ENCODE assay signal across 9 cellular contexts in the genomic region with DNA sequence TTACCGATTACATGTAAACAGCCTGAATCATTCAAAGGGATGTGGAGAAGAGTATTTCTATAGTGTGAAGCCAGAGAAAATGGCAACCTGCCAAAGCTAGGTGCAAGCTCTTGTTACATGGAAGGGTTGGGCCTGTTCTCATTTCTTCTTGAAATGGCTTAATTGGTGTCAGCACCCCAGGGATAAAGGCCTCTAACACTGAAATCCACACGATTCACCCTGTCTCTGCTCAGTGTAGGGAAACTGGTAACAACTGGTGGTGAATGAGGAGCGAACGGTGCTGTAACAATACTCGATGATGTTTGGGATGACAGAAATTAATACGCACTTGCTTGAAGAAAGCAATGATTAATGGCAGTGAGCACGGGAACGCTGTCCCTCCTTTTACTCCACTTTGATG. TPM values are rescaled to one million over a fixed set of nuclear protein-coding genes. Genes with fewer than 3 reads are reported as not detected.
A peak's percentile ranks its signal among the peaks of the same experiment; 100 is the strongest.
DNase-seq lines count a peak whose midpoint lies in the region; ATAC-seq, FAIRE-seq and TF ChIP-seq lines count a peak whose summit lies in the region.
"Had no signal": no experiment of that assay in that cellular context is flagged by ENCODE, and none has a peak within 500 bp of the region (broad histone marks: within the 10 kb centered on the region; RNA-seq: fewer than 3 reads in every experiment).

No MANE protein-coding gene starts in this region.

- H3K27me3 Mint-ChIP-seq in activated CD4-positive, alpha-beta memory T cell treated with anti-CD3 and anti-CD28 coated beads, Interleukin-2, amount 10 ng/mL, durations not matched to agents 7 days and 5 days: no peaks in the 10 kb centered on the region

- DNase-seq in ELF-1 (ENCODE audit: low read depth, low spot score): peak; percentile 18
- DNase-seq in NCI-H1930 (lab: John Stamatoyannopoulos, UW): peak; percentile 97 to 98
- peak; percentile 17 for DNase-seq in SK-N-SH
- DNase-seq in activated CD4-positive, alpha-beta T cell treated with anti-CD3 and anti-CD28 coated beads for 4 hours: no peak
- no peak for DNase-seq in activated CD4-positive, alpha-beta memory T cell treated with anti-CD3 and anti-CD28 coated beads, Interleukin-2, amount 10 ng/mL, durations not matched to agents 7 days and 5 days

- peak overlapping the region; percentile 56 for H3K4me2 ChIP-seq in SK-N-SH

- H3K4me3 ChIP-seq in SK-N-SH (ENCODE audit: low read depth in 2 of 2, low read length in 1 of 2): peak overlapping the region; percentile 4 to 6; a peak in 1 of 4 replicates
- H3K4me3 ChIP-seq: skin epidermis had no signal

- H3K27ac ChIP-seq in SK-N-SH (ENCODE audit: low read depth in 2 of 2, low read length in 1 of 2): peak overlapping the region; percentile 53 to 86
- H3K27ac ChIP-seq: skin epidermis had no signal

- no peak for TF ChIP-seq EP300 in SK-N-SH (IDR thresholded peaks at IDR 0.05; ENCODE audit: borderline replicate concordance in 1 of 2, low read depth in 1 of 2, low read length in 1 of 2)

- H3K79me2 ChIP-seq in SK-N-SH (ENCODE audit: insufficient read depth): peaks cover 100% of the 10 kb centered on the region

- TF ChIP-seq CTCF in SK-N-SH (IDR thresholded peaks at IDR 0.05): no peak

- no peak for TF ChIP-seq RAD21 in SK-N-SH (IDR thresholded peaks at IDR 0.05; ENCODE audit: low read length)

- peaks cover 26 to 45% of the 10 kb centered on the region in 2 experiments; a peak in 3 of 4 replicates for H3K4me1 ChIP-seq in SK-N-SH (ENCODE audit: control insufficient read depth in 1 of 2, insufficient read depth in 2 of 2, low read depth in 1 of 2, low read length in 1 of 2)

- H3K36me3 Mint-ChIP-seq in activated CD4-positive, alpha-beta memory T cell treated with anti-CD3 and anti-CD28 coated beads, Interleukin-2, amount 10 ng/mL, durations not matched to agents 7 days and 5 days (ENCODE audit: low read depth): no peaks in the 10 kb centered on the region

- FAIRE-seq in islet of Langerhans (lab: Jason Lieb, UNC): peak; percentile 81

- peaks cover 17 to 30% of the 10 kb centered on the region in 2 experiments for H3K36me3 ChIP-seq in SK-N-SH (replicated peaks in 1 of 2; ENCODE audit: control insufficient read depth in 1 of 2, insufficient read depth in 2 of 2, low read length in 1 of 2)

- H3K4me1 Mint-ChIP-seq in activated CD4-positive, alpha-beta memory T cell treated with anti-CD3 and anti-CD28 coated beads, Interleukin-2, amount 10 ng/mL, durations not matched to agents 7 days and 5 days: peaks cover 9% of the 10 kb centered on the region

- WGBS in SK-N-SH (ENCODE audit: low lambda C conversion rate): 43% methylated on average over 8 of the region's 8 CpGs

- H3K27me3 ChIP-seq in SK-N-SH (ENCODE audit: insufficient read depth): no peaks in the 10 kb centered on the region

- POLR2A ChIA-PET in SK-N-SH (lab: Yijun Ruan, JAX): no interaction called here
- POLR2A ChIA-PET in activated CD4-positive, alpha-beta memory T cell treated with anti-CD3 and anti-CD28 coated beads, Interleukin-2, amount 10 ng/mL, durations not matched to agents 7 days and 5 days (lab: Charles Lee): no interaction called here

- H3K9ac ChIP-seq in SK-N-SH: 0 out of 2 replicates have a peak overlapping the region, but pooled peaks have one; percentile 2

- no peak overlapping the region for H2AFZ ChIP-seq in SK-N-SH (ENCODE audit: low read depth)

- no peak overlapping the region for H3K27ac Mint-ChIP-seq in activated CD4-positive, alpha-beta memory T cell treated with anti-CD3 and anti-CD28 coated beads, Interleukin-2, amount 10 ng/mL, durations not matched to agents 7 days and 5 days

- CTCF ChIA-PET in SK-N-SH (lab: Yijun Ruan, JAX): interaction anchor here (0.9 to 2.1 kb wide), 5 partner anchors 9 to 356 kb away, joined by 3 to 6 read pairs (median 3); no protein-coding TSS in a partner anchor
- CTCF ChIA-PET in activated CD4-positive, alpha-beta memory T cell treated with anti-CD3 and anti-CD28 coated beads, Interleukin-2, amount 10 ng/mL, durations not matched to agents 7 days and 5 days (lab: Charles Lee): no interaction called here

- ATAC-seq in HG02973 (IDR thresholded peaks at IDR 0.05; ENCODE audit: unreplicated experiment) (no peak), GM19467 (IDR thresholded peaks at IDR 0.05; ENCODE audit: unreplicated experiment) (no peak)

- no peaks in the 10 kb centered on the region for H3K9me3 Mint-ChIP-seq in activated CD4-positive, alpha-beta memory T cell treated with anti-CD3 and anti-CD28 coated beads, Interleukin-2, amount 10 ng/mL, durations not matched to agents 7 days and 5 days

- H4K20me1 ChIP-seq in SK-N-SH (ENCODE audit: insufficient read depth): peaks cover 80% of the 10 kb centered on the region

- H3K9me2 ChIP-seq in SK-N-SH: no peaks in the 10 kb centered on the region

- peaks cover 22% of the 10 kb centered on the region for H3F3A ChIP-seq in SK-N-SH (replicated peaks; ENCODE audit: insufficient read depth)

- no peaks in the 10 kb centered on the region for H3K9me3 ChIP-seq in SK-N-SH

- no peak overlapping the region for H3K4me3 Mint-ChIP-seq in activated CD4-positive, alpha-beta memory T cell treated with anti-CD3 and anti-CD28 coated beads, Interleukin-2, amount 10 ng/mL, durations not matched to agents 7 days and 5 days

TF ChIP-seq in SK-N-SH, 30 proteins besides CTCF, POLR2A, EP300 and RAD21:
- peak; percentile 30; the same call in 1 of the 2 replicates for TF ChIP-seq POLR2AphosphoS5 (IDR thresholded peaks at IDR 0.05; ENCODE audit: low read depth, low read length)
- no peak; the same call in 1 of the 2 replicates for TF ChIP-seq SMC3 (IDR thresholded peaks at IDR 0.05; ENCODE audit: low read depth, low read length)
- TF ChIP-seq NFIC (IDR thresholded peaks at IDR 0.05; ENCODE audit: borderline replicate concordance): peak; percentile 70
- peak; percentile 30; the same call in 1 of the 2 replicates for TF ChIP-seq FOSL2 (IDR thresholded peaks at IDR 0.05; ENCODE audit: borderline replicate concordance, low read depth)
- TF ChIP-seq MXI1 (IDR thresholded peaks at IDR 0.05; ENCODE audit: low read depth, low read length): no peak
- TF ChIP-seq TAF1 (IDR thresholded peaks at IDR 0.05; ENCODE audit: borderline replicate concordance, low read depth, low read length): no peak
- TF ChIP-seq, protein P1, sequence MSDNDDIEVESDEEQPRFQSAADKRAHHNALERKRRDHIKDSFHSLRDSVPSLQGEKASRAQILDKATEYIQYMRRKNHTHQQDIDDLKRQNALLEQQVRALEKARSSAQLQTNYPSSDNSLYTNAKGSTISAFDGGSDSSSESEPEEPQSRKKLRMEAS (IDR thresholded peaks at IDR 0.05; ENCODE audit: low read depth): peak; percentile 43; the same call in 1 of the 2 replicates

RNA-seq across cellular contexts. Expression of gene PBX3, which starts 16.2 kb away (rescaled TPM):
- 73.0 and 87.0 TPM in 2 replicates for polyA plus RNA-seq in SK-N-SH (2012; rRNA removed)
- 89.5 and 93.2 TPM in 2 replicates for polyA plus RNA-seq in SK-N-SH (2012; cell fraction: cytosol; rRNA removed)
- polyA plus RNA-seq in SK-N-SH (2012; cell fraction: nucleus; rRNA removed): 84.3 and 152 TPM in 2 replicates
- 10 to 100 TPM; 15.9 to 16.3 TPM for total RNA-seq in activated CD4-positive, alpha-beta memory T cell treated with anti-CD3 and anti-CD28 coated beads, Interleukin-2, amount 10 ng/mL, durations not matched to agents 7 days and 5 days

RNA-seq across cellular contexts. Expression of gene MAPKAP1, which starts 56.4 kb away (rescaled TPM):
- polyA plus RNA-seq in SK-N-SH (2012; rRNA removed): 97.9 and 117 TPM in 2 replicates
- 102 and 103 TPM in 2 replicates for polyA plus RNA-seq in SK-N-SH (2012; cell fraction: cytosol; rRNA removed)
- polyA plus RNA-seq in SK-N-SH (2012; cell fraction: nucleus; rRNA removed): 81.1 and 148 TPM in 2 replicates
- 10 to 100 TPM; 47.2 to 48.0 TPM for total RNA-seq in activated CD4-positive, alpha-beta memory T cell treated with anti-CD3 and anti-CD28 coated beads, Interleukin-2, amount 10 ng/mL, durations not matched to agents 7 days and 5 days

Comparison
In these comparisons a context has a peak if more than half of its experiments do, and no peak if none do; other contexts are left out.
1. DNase-seq: peak in ELF-1 (single experiment), NCI-H1930 (2 of 2) and SK-N-SH (single experiment); none in activated CD4-positive, alpha-beta T cell treated with anti-CD3 and anti-CD28 coated beads for 4 hours (0 of 2) and activated CD4-positive, alpha-beta memory T cell treated with anti-CD3 and anti-CD28 coated beads, Interleukin-2, amount 10 ng/mL, durations not matched to agents 7 days and 5 days (single experiment).